34 cellular contexts compared by ENCODE assay signal in the genomic region with DNA sequence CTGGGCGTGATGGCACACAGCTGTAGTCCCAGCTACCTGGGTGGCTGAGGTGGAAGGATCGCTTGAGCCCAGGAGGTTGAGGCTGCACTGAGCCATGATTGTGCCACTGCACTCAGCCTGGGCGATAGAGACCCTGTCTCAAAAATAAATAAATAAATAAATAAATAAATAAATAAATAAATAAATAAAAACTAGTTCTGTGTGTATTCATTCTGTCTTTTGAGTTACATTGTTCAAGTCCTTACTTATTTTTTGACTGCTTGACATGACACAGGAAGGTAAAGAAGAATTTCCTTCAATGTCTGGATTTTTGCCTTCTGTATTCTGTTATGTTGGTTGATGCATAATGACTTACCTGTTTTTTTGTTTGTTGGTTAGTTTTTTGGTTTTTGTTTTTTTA. TPM values are rescaled to one million over a fixed set of nuclear protein-coding genes. Genes with fewer than 3 reads are reported as not detected.
"Had no signal": no experiment of that assay in that cellular context is flagged by ENCODE, and none has a peak within 500 bp of the region (broad histone marks: within the 10 kb centered on the region; RNA-seq: fewer than 3 reads in every experiment).

No MANE protein-coding gene starts in this region.

- H3K27ac Mint-ChIP-seq: activated CD4-positive, alpha-beta memory T cell treated with anti-CD3 and anti-CD28 coated beads for 36 hours; activated naive CD4-positive, alpha-beta T cell treated with anti-CD3 and anti-CD28 coated beads, Interleukin-2, amount 50 U/mL, for 72 hours had no signal

- H3K27ac ChIP-seq: adrenal gland, VCaP had no signal

- H3K36me3 Mint-ChIP-seq: brain had no signal

- H3K9me3 Mint-ChIP-seq: activated B cell treated with CpG ODN at 0.5 μM for 24 hours; activated CD4-positive, alpha-beta memory T cell treated with anti-CD3 and anti-CD28 coated beads for 36 hours; activated naive CD4-positive, alpha-beta T cell treated with anti-CD3 and anti-CD28 coated beads, Interleukin-2, amount 50 U/mL, for 72 hours had no signal

- H3K4me3 ChIP-seq: adrenal gland had no signal

- ATAC-seq: activated naive CD4-positive, alpha-beta T cell treated with anti-CD3 and anti-CD28 coated beads, Interleukin-2, amount 50 U/mL, for 72 hours had no signal

- H3K27me3 Mint-ChIP-seq: activated B cell treated with CpG ODN at 0.5 μM for 24 hours; activated CD4-positive, alpha-beta memory T cell treated with anti-CD3 and anti-CD28 coated beads for 36 hours; brain had no signal

- FAIRE-seq: bronchial epithelial cell had no signal

- H3K9me3 ChIP-seq: adrenal gland had no signal

- DNase-seq: activated B cell treated with CpG ODN at 0.5 μM for 24 hours; activated CD4-positive, alpha-beta memory T cell treated with anti-CD3 and anti-CD28 coated beads for 36 hours; activated CD4-positive, alpha-beta T cell treated with anti-CD3 and anti-CD28 coated beads for 4 hours; activated CD4-positive, alpha-beta T cell treated with anti-CD3 and anti-CD28 coated beads, Interleukin-2, amount 50 U/mL, for 1 hour; activated CD4-positive, CD25-positive, alpha-beta regulatory T cell treated with anti-CD3 and anti-CD28 coated beads, Interleukin-2, amount 50 U/mL, for 72 hours; activated CD8-positive, alpha-beta memory T cell treated with anti-CD3 and anti-CD28 coated beads, Interleukin-2, amount 50 U/mL, for 4 hours; activated effector memory CD4-positive, alpha-beta T cell treated with anti-CD3 and anti-CD28 coated beads, Interleukin-2, amount 50 U/mL, for 16 hours; activated naive CD4-positive, alpha-beta T cell; activated T-cell treated with anti-CD3 and anti-CD28 coated beads for 4 hours; activated T-cell treated with anti-CD3 and anti-CD28 coated beads, Interleukin-2, amount 50 U/mL, for 48 hours; adrenal gland; caudate nucleus; cerebellar nuclear complex; Karpas-422; KBM-7; NCI-H1105 treated with DMSO at 0.1 percent for 48 hours; NCI-H1436; NCI-H1694; NCI-H1930; NCI-H2081 treated with DMSO at 0.1 percent for 48 hours; NCI-H345; NCI-H524 treated with DMSO at 0.1 percent for 48 hours; NCI-H748 treated with DMSO at 0.1 percent for 48 hours; Right ventricle myocardium superior; SW 1271; T-helper 1 cell; T-helper 2 cell; T-helper 9 cell had no signal

RNA-seq across cellular contexts. Expression of a gene that starts 32.6 kb away (rescaled TPM):
- total RNA-seq: activated B cell treated with CpG ODN at 0.5 μM for 24 hours; activated CD4-positive, alpha-beta memory T cell treated with anti-CD3 and anti-CD28 coated beads for 36 hours; activated naive CD4-positive, alpha-beta T cell treated with anti-CD3 and anti-CD28 coated beads, Interleukin-2, amount 50 U/mL, for 72 hours; bronchial epithelial cell; MCF 10A; NCI-H460 had no signal
